ENCODE assay signal across 11 cellular contexts in the genomic region with DNA sequence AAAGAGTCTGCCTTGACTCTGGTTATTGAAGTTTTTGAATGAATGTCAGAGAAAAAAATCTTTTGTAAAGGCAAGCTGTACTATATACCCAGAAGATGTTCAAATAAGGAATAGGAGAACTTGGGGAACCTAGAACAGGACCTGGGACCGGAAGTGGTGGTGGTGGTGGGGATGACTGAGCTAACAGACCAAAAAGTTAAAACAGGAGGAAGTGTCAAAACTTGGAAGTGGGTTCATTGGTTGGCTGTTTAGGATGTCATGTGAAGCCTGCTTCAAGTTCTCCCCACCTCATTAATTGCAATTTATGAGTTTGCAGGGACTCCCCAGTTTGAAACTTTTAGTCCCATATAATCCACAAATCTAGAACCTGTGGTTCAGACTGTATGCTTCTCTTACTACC. TPM values are rescaled to one million over a fixed set of nuclear protein-coding genes. Genes with fewer than 3 reads are reported as not detected.
DNase-seq lines count a peak whose midpoint lies in the region; ATAC-seq lines count a peak whose summit lies in the region.
"Had no signal": no experiment of that assay in that cellular context is flagged by ENCODE, and none has a peak within 500 bp of the region (broad histone marks: within the 10 kb centered on the region; RNA-seq: fewer than 3 reads in every experiment).

No MANE protein-coding gene starts in this region.

- H3K4me1 Mint-ChIP-seq in T-helper 2 cell treated with Interferon-gamma antibody and Interleukin-4, amounts not matched to agents 5 μg/mL and 100 μg/mL, for 36 hours (ENCODE audit: low read depth): peaks cover 50% of the 10 kb centered on the region
- peaks cover 44 to 50% of the 10 kb centered on the region in 2 donors for H3K4me1 Mint-ChIP-seq in immature natural killer cell

- H3K9me3 Mint-ChIP-seq in T-helper 2 cell treated with Interferon-gamma antibody and Interleukin-4, amounts not matched to agents 5 μg/mL and 100 μg/mL, for 36 hours: peaks cover 15% of the 10 kb centered on the region
- H3K9me3 Mint-ChIP-seq in immature natural killer cell: peaks cover 0 to 6% (median 2%) of the 10 kb centered on the region in 6 donors

- H3K27ac Mint-ChIP-seq in T-helper 2 cell treated with Interferon-gamma antibody and Interleukin-4, amounts not matched to agents 5 μg/mL and 100 μg/mL, for 36 hours: peak overlapping the region; percentile 18
- peak overlapping the region in 1 of 6 donors; percentile 15 for H3K27ac Mint-ChIP-seq in immature natural killer cell

- no peaks in the 10 kb centered on the region for H3K27me3 Mint-ChIP-seq in T-helper 2 cell treated with Interferon-gamma antibody and Interleukin-4, amounts not matched to agents 5 μg/mL and 100 μg/mL, for 36 hours (ENCODE audit: low read depth)
- H3K27me3 Mint-ChIP-seq in immature natural killer cell (ENCODE audit: low read depth in 3 of 3): peaks cover 0 to 7% (median 0%) of the 10 kb centered on the region in 3 donors

- H3K36me3 Mint-ChIP-seq in T-helper 2 cell treated with Interferon-gamma antibody and Interleukin-4, amounts not matched to agents 5 μg/mL and 100 μg/mL, for 36 hours (ENCODE audit: low read depth): peaks cover 33% of the 10 kb centered on the region
- peaks cover 14 to 30% (median 20%) of the 10 kb centered on the region in 3 donors for H3K36me3 Mint-ChIP-seq in immature natural killer cell

- ATAC-seq in HG02798 (IDR thresholded peaks at IDR 0.05; ENCODE audit: poor library complexity, unreplicated experiment): peak; percentile 35

- DNase-seq in GF-D8 (lab: John Stamatoyannopoulos, UW): peak; percentile 89
- peak; percentile 33 for DNase-seq in T-helper 2 cell treated with Interferon-gamma antibody and Interleukin-4, amounts not matched to agents 5 μg/mL and 100 μg/mL, for 36 hours (ENCODE audit: low spot score)
- DNase-seq in immature natural killer cell: peak; percentile 24 to 35 (median 33)
- DNase-seq in cerebellar nuclear complex (lab: John Stamatoyannopoulos, UW): no peak
- DNase-seq in NCI-H1092 (lab: John Stamatoyannopoulos, UW): no peak
- DNase-seq in COLO668 (lab: John Stamatoyannopoulos, UW; ENCODE audit: unreplicated experiment): no peak
- DNase-seq in EL: no peak
- DNase-seq: midbrain, NCI-H2029 had no signal

- peak overlapping the region; percentile 6 for H3K4me3 Mint-ChIP-seq in T-helper 2 cell treated with Interferon-gamma antibody and Interleukin-4, amounts not matched to agents 5 μg/mL and 100 μg/mL, for 36 hours
- peak overlapping the region; percentile 6 to 74 (median 64) for H3K4me3 Mint-ChIP-seq in immature natural killer cell

RNA-seq across cellular contexts. Expression of gene PLXNC1, which starts 26.2 kb away (rescaled TPM):
- 1 to 10 TPM; 2.3 to 3.3 (median 2.5) TPM for polyA plus RNA-seq in immature natural killer cell
- polyA plus RNA-seq: endothelial cell of umbilical vein had no signal

Comparison
In these comparisons a context has a peak if more than half of its experiments do, and no peak if none do; other contexts are left out.
1. DNase-seq: peak in GF-D8 (single experiment), T-helper 2 cell treated with Interferon-gamma antibody and Interleukin-4, amounts not matched to agents 5 μg/mL and 100 μg/mL, for 36 hours (single experiment) and immature natural killer cell (3 of 3); none in cerebellar nuclear complex (0 of 2), NCI-H1092 (single experiment), COLO668 (single experiment) and EL (single experiment).